8 cellular contexts compared by ENCODE assay signal in the genomic region with DNA sequence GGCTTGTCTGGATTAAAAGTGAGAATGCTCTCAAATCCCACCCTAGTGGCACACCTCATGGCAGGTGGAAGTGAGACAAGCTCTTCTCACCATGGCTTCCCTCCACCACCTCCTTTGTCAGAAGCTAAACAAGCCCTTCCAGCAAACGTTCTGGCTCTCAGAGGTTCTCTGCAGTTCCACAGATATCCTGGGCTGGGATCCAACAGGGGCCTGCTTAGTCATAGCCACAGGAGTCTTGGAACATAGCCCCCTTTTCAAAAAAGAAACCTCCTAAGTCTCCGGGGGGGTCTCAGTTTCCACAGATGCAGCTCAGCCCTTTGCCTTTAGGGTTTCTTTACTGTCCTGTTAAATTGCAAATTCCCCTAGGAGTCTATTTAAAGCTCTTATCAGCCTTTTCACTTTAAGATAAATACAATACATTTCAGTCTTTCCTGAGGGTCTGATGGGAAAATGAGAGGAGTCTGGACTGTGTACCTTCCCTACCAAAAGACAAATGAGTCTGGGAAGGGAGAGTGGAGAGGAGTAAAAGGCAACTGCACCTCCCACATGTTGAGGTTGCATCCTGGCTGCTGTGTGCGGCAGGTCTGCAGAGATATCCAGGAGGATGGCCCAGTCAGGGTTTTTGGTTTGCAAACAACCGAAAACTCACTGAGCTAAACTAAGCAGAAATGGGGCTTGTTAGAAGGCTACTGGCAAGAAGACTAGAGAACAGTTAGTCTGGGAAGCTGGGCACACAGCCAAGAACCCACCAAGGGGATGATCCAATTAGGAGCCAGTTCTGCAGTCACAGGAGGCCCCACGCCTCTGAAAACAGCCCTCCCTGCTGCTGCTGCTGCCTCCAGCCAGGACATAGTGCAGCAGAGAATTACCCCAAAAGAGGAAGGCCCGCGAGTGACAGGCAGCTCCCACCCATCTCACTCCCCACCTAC. TPM values are rescaled to one million over a fixed set of nuclear protein-coding genes. Genes with fewer than 3 reads are reported as not detected.
DNase-seq lines count a peak whose midpoint lies in the region; ATAC-seq and TF ChIP-seq lines count a peak whose summit lies in the region.

No MANE protein-coding gene starts in this region.

- H3K4me1 ChIP-seq in suprapubic skin = peaks cover 11% of the 10 kb centered on the region

- no peaks in the 10 kb centered on the region for H3K27me3 ChIP-seq in H7 (ENCODE audit: control insufficient read depth, insufficient read depth, low read length)
- no peaks in the 10 kb centered on the region for H3K27me3 ChIP-seq in suprapubic skin

- H3K27ac Mint-ChIP-seq in glutamatergic neuron (ENCODE audit: unreplicated experiment) (peak overlapping the region; percentile 53), progenitor cell of endocrine pancreas (no peak overlapping the region)

- DNase-seq in H7 = peak; percentile 26
- peak; percentile 43 for DNase-seq in SK-MEL-5 (ENCODE audit: low read depth, low spot score)
- DNase-seq in glutamatergic neuron = peak; percentile 43
- peak; percentile 84 for DNase-seq in sciatic nerve (ENCODE audit: low spot score)
- DNase-seq in suprapubic skin (ENCODE audit: low spot score in 2 of 2) = no peak
- DNase-seq in activated effector memory CD4-positive, alpha-beta T cell treated with Interleukin-2 at 50 U/mL for 16 hours = no peak
- no peak for DNase-seq in progenitor cell of endocrine pancreas (ENCODE audit: low spot score, unreplicated experiment)

- TF ChIP-seq CTCF in glutamatergic neuron (IDR thresholded peaks at IDR 0.05; ENCODE audit: partially characterized antibody, unreplicated experiment) = no peak
- TF ChIP-seq CTCF in suprapubic skin (IDR thresholded peaks at IDR 0.05) = no peak
- TF ChIP-seq CTCF in progenitor cell of endocrine pancreas (IDR thresholded peaks at IDR 0.05; ENCODE audit: unreplicated experiment) = no peak

- no peaks in the 10 kb centered on the region for H3K27me3 Mint-ChIP-seq in glutamatergic neuron (ENCODE audit: unreplicated experiment)
- peaks cover 10% of the 10 kb centered on the region for H3K27me3 Mint-ChIP-seq in progenitor cell of endocrine pancreas

- H3K4me1 Mint-ChIP-seq in glutamatergic neuron (ENCODE audit: low read depth, unreplicated experiment) (peaks cover 12% of the 10 kb centered on the region), progenitor cell of endocrine pancreas (ENCODE audit: low read depth) (peaks cover 6% of the 10 kb centered on the region)

- intact Hi-C loops in sciatic nerve (cut with DNase I) = no loop called here

- H3K9me3 Mint-ChIP-seq in glutamatergic neuron (ENCODE audit: unreplicated experiment) (peaks cover 8% of the 10 kb centered on the region), progenitor cell of endocrine pancreas (ENCODE audit: low read depth) (peaks cover 8% of the 10 kb centered on the region)

- no peak for TF ChIP-seq EP300 in suprapubic skin (IDR thresholded peaks at IDR 0.05)

- no peaks in the 10 kb centered on the region for H3K9me3 ChIP-seq in suprapubic skin

- in situ Hi-C loops in SK-MEL-5 (cut with HindIII; ENCODE audit: low pct_unique_long_range_greater_than_20kb, low sequenced_read_pairs) = no loop called here

- WGBS in suprapubic skin = 60% methylated on average over 7 of the region's 7 CpGs

- H3K4me3 ChIP-seq in H7 (ENCODE audit: insufficient read depth, low read depth, low read length) (no peak overlapping the region), suprapubic skin (no peak overlapping the region)

- no peak overlapping the region for H3K27ac ChIP-seq in suprapubic skin

- no peak for TF ChIP-seq POLR2A in suprapubic skin (IDR thresholded peaks at IDR 0.05)

- H3K36me3 Mint-ChIP-seq in glutamatergic neuron (ENCODE audit: unreplicated experiment) (peaks cover 5% of the 10 kb centered on the region), progenitor cell of endocrine pancreas (ENCODE audit: insufficient read depth) (peaks cover 1% of the 10 kb centered on the region)

- ATAC-seq in sciatic nerve (peak; percentile 86), GM19397 (IDR thresholded peaks at IDR 0.05; ENCODE audit: unreplicated experiment) (no peak)

- H3K4me3 Mint-ChIP-seq in glutamatergic neuron (ENCODE audit: unreplicated experiment) = peak overlapping the region; percentile 28
- H3K4me3 Mint-ChIP-seq in progenitor cell of endocrine pancreas (ENCODE audit: low read depth) = no peak overlapping the region

- H3K36me3 ChIP-seq in H7 (replicated peaks; ENCODE audit: control insufficient read depth, insufficient read depth, low read length) = no peaks in the 10 kb centered on the region
- no peaks in the 10 kb centered on the region for H3K36me3 ChIP-seq in suprapubic skin

RNA-seq across cellular contexts. Expression of a gene that starts 41.4 kb away (rescaled TPM):
- total RNA-seq in H7 (2014; rRNA removed; shearing (Covaris generic)) = 0.17 and 0.74 TPM in 2 replicates
- not detected in 2 replicates for total RNA-seq in SK-MEL-5 (2014; rRNA removed; shearing (Covaris generic))
- not detected in 2 replicates for polyA plus RNA-seq in SK-MEL-5 (2015; cell fraction: cytosol; rRNA removed)
- not detected in 2 replicates for polyA plus RNA-seq in SK-MEL-5 (2015; cell fraction: nucleus; rRNA removed)
- total RNA-seq in glutamatergic neuron (ENCODE audit: unreplicated experiment) (22.3 TPM), sciatic nerve (9.6 TPM), suprapubic skin (1 to 10 TPM in 3 of 4 donors, not detected in 1; 1.2 to 1.4 (median 1.3) TPM), progenitor cell of endocrine pancreas (6.3 and 6.8 TPM in 2 replicates)

Comparison
In these comparisons a context has a peak if more than half of its experiments do, and no peak if none do; other contexts are left out.
1. DNase-seq: peak in H7 (single experiment), SK-MEL-5 (single experiment), glutamatergic neuron (single experiment) and sciatic nerve (single experiment); none in suprapubic skin (0 of 2), activated effector memory CD4-positive, alpha-beta T cell treated with Interleukin-2 at 50 U/mL for 16 hours (single experiment) and progenitor cell of endocrine pancreas (single experiment).